29 cellular contexts compared by ENCODE assay signal in genomic region chrX:17814059-17814458, GRCh38. TPM values are rescaled to one million over a fixed set of nuclear protein-coding genes. Genes with fewer than 3 reads are reported as not detected.
"Had no signal": no experiment of that assay in that cellular context is flagged by ENCODE, and none has a peak within 500 bp of the region (broad histone marks: within the 10 kb centered on the region; RNA-seq: fewer than 3 reads in every experiment).

No MANE protein-coding gene starts in this region.

- H3K27ac ChIP-seq: RWPE1, SJSA1, VCaP had no signal

- H3K36me3 ChIP-seq: adrenal gland, breast epithelium, SJSA1 had no signal

- H3K4me1 ChIP-seq: breast epithelium, SJSA1 had no signal

- H3K27me3 ChIP-seq: SJSA1 had no signal

- H3K4me3 ChIP-seq: adrenal gland, breast epithelium, SJSA1 had no signal

- ATAC-seq: activated T-cell treated with anti-CD3 and anti-CD28 coated beads, Interleukin-2, amount 50 U/mL, for 4 hours; Panc1; T-helper 17 cell had no signal

- H3K27ac Mint-ChIP-seq: activated CD4-positive, alpha-beta memory T cell treated with anti-CD3 and anti-CD28 coated beads for 36 hours; activated CD4-positive, alpha-beta T cell treated with anti-CD3 and anti-CD28 coated beads, Interleukin-2, amount 10 ng/mL, durations not matched to agents 7 days and 5 days; activated naive CD4-positive, alpha-beta T cell treated with anti-CD3 and anti-CD28 coated beads for 36 hours; activated naive CD8-positive, alpha-beta T cell treated with anti-CD3 and anti-CD28 coated beads for 36 hours; T-helper 17 cell had no signal

- H3K36me3 Mint-ChIP-seq: activated CD4-positive, alpha-beta memory T cell treated with anti-CD3 and anti-CD28 coated beads for 36 hours; activated naive CD8-positive, alpha-beta T cell treated with anti-CD3 and anti-CD28 coated beads for 36 hours had no signal

- DNase-seq: activated CD4-positive, alpha-beta memory T cell treated with anti-CD3 and anti-CD28 coated beads for 36 hours; activated CD4-positive, alpha-beta T cell treated with anti-CD3 and anti-CD28 coated beads, Interleukin-2, amount 10 ng/mL, durations not matched to agents 7 days and 5 days; activated CD4-positive, CD25-positive, alpha-beta regulatory T cell; activated CD8-positive, alpha-beta memory T cell treated with anti-CD3 and anti-CD28 coated beads for 24 hours; activated effector memory CD4-positive, alpha-beta T cell treated with anti-CD3 and anti-CD28 coated beads, Interleukin-2, amount 50 U/mL, for 16 hours; activated naive CD4-positive, alpha-beta T cell treated with anti-CD3 and anti-CD28 coated beads for 36 hours; activated naive CD8-positive, alpha-beta T cell treated with anti-CD3 and anti-CD28 coated beads for 36 hours; activated T-cell treated with anti-CD3 and anti-CD28 coated beads, Interleukin-2, amount 50 U/mL, for 4 hours; anterior cingulate cortex; caudate nucleus; NCI-H1105 treated with DMSO at 0.1 percent for 48 hours; NCI-H1436 treated with DMSO at 0.1 percent for 48 hours; NCI-H187; NCI-H2081 treated with DMSO at 0.1 percent for 48 hours; NCI-H2171 treated with DMSO at 0.1 percent for 48 hours; NCI-H226; NCI-H526 treated with DMSO at 0.1 percent for 48 hours; NCI-H82; SHP77; T-helper 17 cell; T-helper 9 cell had no signal

- H3K9me3 ChIP-seq: adrenal gland, breast epithelium, SJSA1 had no signal

- H3K9me3 Mint-ChIP-seq: activated CD4-positive, alpha-beta memory T cell treated with anti-CD3 and anti-CD28 coated beads for 36 hours; activated CD4-positive, alpha-beta T cell treated with anti-CD3 and anti-CD28 coated beads, Interleukin-2, amount 10 ng/mL, durations not matched to agents 7 days and 5 days; activated naive CD4-positive, alpha-beta T cell treated with anti-CD3 and anti-CD28 coated beads for 36 hours; activated naive CD8-positive, alpha-beta T cell treated with anti-CD3 and anti-CD28 coated beads for 36 hours; activated T-cell treated with anti-CD3 and anti-CD28 coated beads, Interleukin-2, amount 50 U/mL, for 4 hours had no signal

RNA-seq across cellular contexts. Expression of gene RAI2, which starts 47.0 kb away (rescaled TPM):
- total RNA-seq: NCI-H460, OCI-LY7 had no signal
